ENCODE assay signal across 8 cellular contexts in genomic region chr22:20013382-20013871, GRCh38. TPM values are rescaled to one million over a fixed set of nuclear protein-coding genes. Genes with fewer than 3 reads are reported as not detected.
DNase-seq lines count a peak whose midpoint lies in the region; ATAC-seq and TF ChIP-seq lines count a peak whose summit lies in the region.

No MANE protein-coding gene starts in this region.

- H3K4me3 Mint-ChIP-seq in activated naive CD4-positive, alpha-beta T cell treated with anti-CD3 and anti-CD28 coated beads, Interleukin-2, amount 10 ng/mL, durations not matched to agents 7 days and 5 days, result no peak overlapping the region

- ATAC-seq in mucosa of descending colon, result no peak
- no peak for ATAC-seq in HG03095 (IDR thresholded peaks at IDR 0.05; ENCODE audit: unreplicated experiment)
- no peak for ATAC-seq in esophagus mucosa

- peaks cover 43% of the 10 kb centered on the region for H3K27me3 Mint-ChIP-seq in activated naive CD4-positive, alpha-beta T cell treated with anti-CD3 and anti-CD28 coated beads, Interleukin-2, amount 10 ng/mL, durations not matched to agents 7 days and 5 days

- H3K9me3 ChIP-seq in mucosa of descending colon, result no peaks in the 10 kb centered on the region

- TF ChIP-seq CTCF in mucosa of descending colon (IDR thresholded peaks at IDR 0.05), result peak; percentile 13

- H3K27ac Mint-ChIP-seq in activated naive CD4-positive, alpha-beta T cell treated with anti-CD3 and anti-CD28 coated beads, Interleukin-2, amount 10 ng/mL, durations not matched to agents 7 days and 5 days, result no peak overlapping the region

- no peaks in the 10 kb centered on the region for H3K36me3 ChIP-seq in mucosa of descending colon (ENCODE audit: low read depth)

- peaks cover 12% of the 10 kb centered on the region for H3K4me1 ChIP-seq in mucosa of descending colon (ENCODE audit: low read depth)

- H3K4me1 Mint-ChIP-seq in activated naive CD4-positive, alpha-beta T cell treated with anti-CD3 and anti-CD28 coated beads, Interleukin-2, amount 10 ng/mL, durations not matched to agents 7 days and 5 days, result peaks cover 11% of the 10 kb centered on the region

- peak; percentile 59 for DNase-seq in activated naive CD4-positive, alpha-beta T cell treated with anti-CD3 and anti-CD28 coated beads, Interleukin-2, amount 10 ng/mL, durations not matched to agents 7 days and 5 days
- DNase-seq in activated naive CD4-positive, alpha-beta T cell treated with Interleukin-2 at 50 U/mL for 16 hours, result no peak
- DNase-seq in RPMI7951 (ENCODE audit: low read depth) (peak; percentile 19), mucosa of descending colon (peak; percentile 50 to 57 (median 55))
- peak; percentile 20 for DNase-seq in effector CD8-positive, alpha-beta T cell (lab: John Stamatoyannopoulos, UW)
- no peak for DNase-seq in activated effector memory CD4-positive, alpha-beta T cell treated with anti-CD3 and anti-CD28 coated beads, Interleukin-2, amount 50 U/mL, for 16 hours

- H3K36me3 Mint-ChIP-seq in activated naive CD4-positive, alpha-beta T cell treated with anti-CD3 and anti-CD28 coated beads, Interleukin-2, amount 10 ng/mL, durations not matched to agents 7 days and 5 days, result no peaks in the 10 kb centered on the region

- H3K4me3 ChIP-seq in mucosa of descending colon, result no peak overlapping the region

- H3K9me3 Mint-ChIP-seq in activated naive CD4-positive, alpha-beta T cell treated with anti-CD3 and anti-CD28 coated beads, Interleukin-2, amount 10 ng/mL, durations not matched to agents 7 days and 5 days, result no peaks in the 10 kb centered on the region

- intact Hi-C loops in mucosa of descending colon (cut with DNase I, micrococcal nuclease), result loop anchor here in 1 of 2 donors (5.0 kb wide), 1 partner anchor 41 kb away; no protein-coding TSS in a partner anchor

- CTCF ChIA-PET in activated naive CD4-positive, alpha-beta T cell treated with anti-CD3 and anti-CD28 coated beads, Interleukin-2, amount 10 ng/mL, durations not matched to agents 7 days and 5 days (lab: Charles Lee), result interaction anchor here (1.1 to 4.5 kb wide), 7 partner anchors 22 to 283 kb away, joined by 3 to 28 read pairs (median 4); no protein-coding TSS in a partner anchor

RNA-seq across cellular contexts. Expression of gene ARVCF, which starts 3.2 kb away (rescaled TPM):
- 0.98 and 2.8 TPM in 2 replicates for total RNA-seq in RPMI7951 (2014; rRNA removed; shearing (Covaris generic))
- total RNA-seq in mucosa of descending colon (10 to 100 TPM; 11.2 to 15.3 (median 15.1) TPM), esophagus mucosa (3.1 TPM)

RNA-seq across cellular contexts. Expression of gene TANGO2, which starts 7.5 kb away (rescaled TPM):
- total RNA-seq in RPMI7951 (2014; rRNA removed; shearing (Covaris generic)), result 14.9 and 19.3 TPM in 2 replicates
- total RNA-seq in mucosa of descending colon, result 10 to 100 TPM; 17.5 to 29.7 (median 27.6) TPM
- 10.6 TPM for total RNA-seq in esophagus mucosa

Comparison
In these comparisons a context has a peak if more than half of its experiments do, and no peak if none do; other contexts are left out.
1. DNase-seq: peak in activated naive CD4-positive, alpha-beta T cell treated with anti-CD3 and anti-CD28 coated beads, Interleukin-2, amount 10 ng/mL, durations not matched to agents 7 days and 5 days (single experiment), RPMI7951 (single experiment), effector CD8-positive, alpha-beta T cell (single experiment) and mucosa of descending colon (3 of 3); none in activated naive CD4-positive, alpha-beta T cell treated with Interleukin-2 at 50 U/mL for 16 hours (single experiment) and activated effector memory CD4-positive, alpha-beta T cell treated with anti-CD3 and anti-CD28 coated beads, Interleukin-2, amount 50 U/mL, for 16 hours (single experiment).